ENCODE assay signal across 9 cellular contexts in the genomic region with DNA sequence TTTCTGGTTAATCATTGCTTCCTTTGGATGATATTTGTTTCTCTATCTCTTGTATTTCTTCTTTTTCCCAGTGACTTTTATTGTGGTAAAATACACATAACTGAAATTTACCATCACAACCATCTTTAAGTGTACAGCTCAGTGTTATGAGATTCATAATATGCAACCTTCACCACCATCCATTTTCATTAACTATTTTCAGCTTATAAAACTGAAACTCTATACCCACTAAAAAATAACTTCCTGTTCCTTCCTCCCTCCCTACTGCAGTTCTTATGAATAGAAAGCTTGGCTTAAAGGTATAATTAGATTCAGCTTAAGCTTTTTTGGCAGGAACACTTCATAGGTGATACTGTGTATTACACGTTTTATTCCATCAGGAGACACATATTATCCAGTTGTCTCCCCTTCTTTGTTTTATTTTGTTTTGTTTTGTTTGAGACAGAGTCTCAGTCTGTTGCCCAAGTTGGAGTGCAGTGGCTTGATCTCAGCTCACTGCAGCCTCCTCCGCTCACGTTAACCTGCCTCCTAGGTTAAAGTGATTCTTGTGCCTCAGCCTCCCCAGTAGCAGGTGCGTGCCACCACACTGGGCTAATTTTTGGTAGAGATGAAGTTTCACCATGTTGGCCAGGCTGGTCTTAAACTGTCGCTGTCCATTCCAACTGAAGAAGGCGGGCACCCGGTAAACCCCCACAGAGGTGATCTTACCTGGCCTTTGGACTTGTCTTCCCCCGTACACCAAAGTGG. TPM values are rescaled to one million over a fixed set of nuclear protein-coding genes. Genes with fewer than 3 reads are reported as not detected.
DNase-seq lines count a peak whose midpoint lies in the region; ATAC-seq and TF ChIP-seq lines count a peak whose summit lies in the region.
"Had no signal": no experiment of that assay in that cellular context is flagged by ENCODE, and none has a peak within 500 bp of the region (broad histone marks: within the 10 kb centered on the region; RNA-seq: fewer than 3 reads in every experiment).

No MANE protein-coding gene starts in this region.

- H3K27ac ChIP-seq in DND-41 (ENCODE audit: low read length) (no peak overlapping the region), OCI-LY7 (ENCODE audit: low read depth, low read length, poor library complexity, severe bottlenecking) (peak overlapping the region; percentile 18)

- no peaks in the 10 kb centered on the region for H3K9me2 ChIP-seq in OCI-LY7 (ENCODE audit: insufficient read depth, low read length)

- ATAC-seq in DND-41 (ENCODE audit: insufficient read depth, low read depth) (no peak), GM19025 (IDR thresholded peaks at IDR 0.05; ENCODE audit: low read depth, unreplicated experiment) (peak; percentile 88), HG03064 (IDR thresholded peaks at IDR 0.05; ENCODE audit: low read depth, unreplicated experiment) (peak; percentile 89)

- H3K4me1 Mint-ChIP-seq in chondrocyte (ENCODE audit: low read depth) (peaks cover 16% of the 10 kb centered on the region), progenitor cell of endocrine pancreas (ENCODE audit: low read depth) (peaks cover 7% of the 10 kb centered on the region)

- H4K20me1 ChIP-seq in DND-41 (ENCODE audit: insufficient read depth, low read length), result no peaks in the 10 kb centered on the region
- H4K20me1 ChIP-seq in OCI-LY7 (ENCODE audit: insufficient read depth, low read length), result no peaks in the 10 kb centered on the region

- no peaks in the 10 kb centered on the region for H3K27me3 Mint-ChIP-seq in chondrocyte (ENCODE audit: low read depth)
- no peaks in the 10 kb centered on the region for H3K27me3 Mint-ChIP-seq in progenitor cell of endocrine pancreas

- H3K36me3 Mint-ChIP-seq in chondrocyte (ENCODE audit: low read depth) (peaks cover 50% of the 10 kb centered on the region), progenitor cell of endocrine pancreas (ENCODE audit: insufficient read depth) (peaks cover 1% of the 10 kb centered on the region)

- intact Hi-C loops in OCI-LY7 (cut with micrococcal nuclease; ENCODE audit: unreplicated experiment), result no loop called here

- no peaks in the 10 kb centered on the region for H3K27me3 ChIP-seq in DND-41 (ENCODE audit: insufficient read depth, low read length, poor library complexity)

- H3K4me1 ChIP-seq in DND-41 (ENCODE audit: insufficient read depth, low read length) (peaks cover 7% of the 10 kb centered on the region), OCI-LY7 (ENCODE audit: insufficient read depth, low read length, poor library complexity, severe bottlenecking) (peaks cover 22% of the 10 kb centered on the region)

- H3K4me2 ChIP-seq in DND-41 (ENCODE audit: insufficient read depth, low read length), result no peak overlapping the region
- peak overlapping the region; percentile 57 for H3K4me2 ChIP-seq in OCI-LY7 (ENCODE audit: low read length)

- no peak for DNase-seq in DND-41
- DNase-seq in OCI-LY7 (ENCODE audit: low spot score), result peak; percentile 25
- no peak for DNase-seq in chondrocyte (ENCODE audit: low spot score)
- DNase-seq in SKM-1 (lab: John Stamatoyannopoulos, UW; ENCODE audit: unreplicated experiment), result no peak
- no peak for DNase-seq in progenitor cell of endocrine pancreas (ENCODE audit: low spot score, unreplicated experiment)
- no peak for DNase-seq in HEK293T (ENCODE audit: extremely low spot score)
- DNase-seq: stimulated activated CD4-positive, alpha-beta T cell treated with anti-CD3 and anti-CD28 coated beads, Interleukin-4, amount 100 ng/mL, for 24 hours had no signal

- no peaks in the 10 kb centered on the region for H3K36me3 ChIP-seq in DND-41 (ENCODE audit: insufficient read depth, low read length)
- H3K36me3 ChIP-seq in OCI-LY7 (ENCODE audit: insufficient read depth, low read length), result no peaks in the 10 kb centered on the region

- H3K79me2 ChIP-seq in DND-41 (ENCODE audit: insufficient read depth, low read length), result no peaks in the 10 kb centered on the region
- H3K79me2 ChIP-seq in OCI-LY7 (ENCODE audit: insufficient read depth, low read depth, low read length), result no peaks in the 10 kb centered on the region

- H3K27ac Mint-ChIP-seq in chondrocyte (ENCODE audit: unreplicated experiment) (no peak overlapping the region), progenitor cell of endocrine pancreas (no peak overlapping the region)

- H3K4me3 ChIP-seq in DND-41 (ENCODE audit: low read depth in 1 of 2, low read length in 2 of 2) (no peak overlapping the region), OCI-LY7 (ENCODE audit: low read depth, low read length, poor library complexity, severe bottlenecking) (peak overlapping the region; percentile 8)

- H3K9me3 Mint-ChIP-seq in chondrocyte (ENCODE audit: low read depth) (no peaks in the 10 kb centered on the region), progenitor cell of endocrine pancreas (ENCODE audit: low read depth) (no peaks in the 10 kb centered on the region)

- H3K9ac ChIP-seq in DND-41 (ENCODE audit: low read depth, low read length), result no peak overlapping the region

- H3K9me3 ChIP-seq in DND-41 (ENCODE audit: insufficient read depth, low read length, severe bottlenecking), result no peaks in the 10 kb centered on the region
- H3K9me3 ChIP-seq in OCI-LY7 (ENCODE audit: low read length), result no peaks in the 10 kb centered on the region

- TF ChIP-seq CTCF in DND-41 (IDR thresholded peaks at IDR 0.05; ENCODE audit: borderline replicate concordance, extremely low read depth, low read length, poor library complexity, severe bottlenecking) (no peak), OCI-LY7 (conservative IDR thresholded peaks at IDR 0.05; ENCODE audit: low read length) (no peak), chondrocyte (IDR thresholded peaks at IDR 0.05) (no peak), progenitor cell of endocrine pancreas (IDR thresholded peaks at IDR 0.05; ENCODE audit: unreplicated experiment) (no peak)

- no TSS peak for BruUV-seq in OCI-LY7 (replicated peaks; lab: Mats Ljungman, UMichigan)

- no peak overlapping the region for H3K4me3 Mint-ChIP-seq in chondrocyte (ENCODE audit: unreplicated experiment)
- H3K4me3 Mint-ChIP-seq in progenitor cell of endocrine pancreas (ENCODE audit: low read depth), result no peak overlapping the region

- CTCF ChIA-PET in OCI-LY7 (lab: Charles Lee; ENCODE audit: unreplicated experiment) (no interaction called here), HEK293T (lab: Yijun Ruan, JAX) (no interaction called here)

- peak overlapping the region; percentile 1; the same call in 1 of the 2 replicates for H2AFZ ChIP-seq in DND-41 (ENCODE audit: low read depth, low read length)
- peak overlapping the region; percentile 38; the same call in 1 of the 2 replicates for H2AFZ ChIP-seq in OCI-LY7 (ENCODE audit: low read length)

- POLR2A ChIA-PET in OCI-LY7 (lab: Charles Lee), result interaction anchor here (0.6 to 1.5 kb wide), 5 partner anchors 9 to 332 kb away, joined by 3 read pairs; no protein-coding TSS in a partner anchor
- POLR2A ChIA-PET in HEK293T (lab: Yijun Ruan, JAX), result no interaction called here

TF ChIP-seq in HEK293T, 16 proteins besides CTCF, POLR2A, EP300 and RAD21:
- TF ChIP-seq FOXA1 (IDR thresholded peaks at IDR 0.05) (no peak), LEF1 (IDR thresholded peaks at IDR 0.05; ENCODE audit: borderline replicate concordance) (no peak), HDGF (IDR thresholded peaks at IDR 0.05; ENCODE audit: borderline replicate concordance) (no peak), CTBP1 (IDR thresholded peaks at IDR 0.05; ENCODE audit: borderline replicate concordance) (no peak), ELF4 (IDR thresholded peaks at IDR 0.05) (no peak), SUZ12 (IDR thresholded peaks at IDR 0.05) (no peak), BHLHE40 (IDR thresholded peaks at IDR 0.05; ENCODE audit: borderline replicate concordance) (no peak), ZNF384 (IDR thresholded peaks at IDR 0.05) (no peak), FOXM1 (IDR thresholded peaks at IDR 0.05; ENCODE audit: borderline replicate concordance) (no peak), TARDBP (IDR thresholded peaks at IDR 0.05) (no peak), L3MBTL2 (conservative IDR thresholded peaks at IDR 0.05) (no peak), ARNT (IDR thresholded peaks at IDR 0.05) (no peak), SP1 (IDR thresholded peaks at IDR 0.05) (no peak), NFRKB (IDR thresholded peaks at IDR 0.05) (no peak), FOXK2 (IDR thresholded peaks at IDR 0.05) (no peak)
- TF ChIP-seq, protein P1, sequence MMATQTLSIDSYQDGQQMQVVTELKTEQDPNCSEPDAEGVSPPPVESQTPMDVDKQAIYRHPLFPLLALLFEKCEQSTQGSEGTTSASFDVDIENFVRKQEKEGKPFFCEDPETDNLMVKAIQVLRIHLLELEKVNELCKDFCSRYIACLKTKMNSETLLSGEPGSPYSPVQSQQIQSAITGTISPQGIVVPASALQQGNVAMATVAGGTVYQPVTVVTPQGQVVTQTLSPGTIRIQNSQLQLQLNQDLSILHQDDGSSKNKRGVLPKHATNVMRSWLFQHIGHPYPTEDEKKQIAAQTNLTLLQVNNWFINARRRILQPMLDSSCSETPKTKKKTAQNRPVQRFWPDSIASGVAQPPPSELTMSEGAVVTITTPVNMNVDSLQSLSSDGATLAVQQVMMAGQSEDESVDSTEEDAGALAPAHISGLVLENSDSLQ (IDR thresholded peaks at IDR 0.05), result no peak
TF ChIP-seq in HEK293T: peak in this region for 0.

RNA-seq across cellular contexts. Expression of a gene that starts 45.1 kb away (rescaled TPM):
- total RNA-seq in OCI-LY7 (2014; rRNA removed; shearing (Covaris generic)), result 12.1 and 15.2 TPM in 2 replicates
- 30.3 and 33.9 TPM in 2 replicates for total RNA-seq in OCI-LY7 (2022)
- total RNA-seq in chondrocyte, result 11.1 to 11.8 TPM (median 11.5 TPM) in 3 replicates
- total RNA-seq in progenitor cell of endocrine pancreas, result 22.3 and 24.3 TPM in 2 replicates

RNA-seq across cellular contexts. Expression of a gene that starts 53.0 kb away (rescaled TPM):
- 0.08 TPM in 1 of 2 replicates, not detected in the other for total RNA-seq in OCI-LY7 (2014; rRNA removed; shearing (Covaris generic))
- total RNA-seq in OCI-LY7 (2022), result 0.25 and 0.31 TPM in 2 replicates
- 87.2 to 158 TPM (median 153 TPM) in 3 replicates for total RNA-seq in chondrocyte
- total RNA-seq in progenitor cell of endocrine pancreas, result 0.69 and 1.5 TPM in 2 replicates

Comparison
In these comparisons a context has a peak if more than half of its experiments do, and no peak if none do; other contexts are left out.
1. RNA of a gene that starts 53.0 kb away (total RNA-seq): 87.2 to 158 TPM in chondrocyte; 0.69 to 1.5 TPM in progenitor cell of endocrine pancreas and 0.08 to 0.31 TPM in OCI-LY7; every median in the first group is over 10 times any median in the second.